1 cellular context compared by ENCODE assay signal in genomic region chr16:27663235-27663634, GRCh38.
TF ChIP-seq lines count a peak whose summit lies in the region.

No MANE protein-coding gene starts in this region.

TF ChIP-seq in HEK293, 187 proteins besides CTCF, POLR2A, EP300 and RAD21 (continued from another document):
- TF ChIP-seq ZBTB11 (tag by site-specific recombination; conservative IDR thresholded peaks at IDR 0.05; ENCODE audit: low read depth): peak; percentile 68
- peak; percentile 82 for TF ChIP-seq ZNF433 (tag by site-specific recombination; IDR thresholded peaks at IDR 0.05; ENCODE audit: low read depth)
- peak; percentile 65 for TF ChIP-seq ZBTB8A (tag by site-specific recombination; IDR thresholded peaks at IDR 0.05)
- TF ChIP-seq ZNF510 (tag by site-specific recombination; IDR thresholded peaks at IDR 0.05; ENCODE audit: insufficient replicate concordance): peak; percentile 73
- peak; percentile 77; the same call in 1 of the 2 replicates for TF ChIP-seq ZNF704 (tag by site-specific recombination; IDR thresholded peaks at IDR 0.05)
- TF ChIP-seq ZNF654 (tag by site-specific recombination; IDR thresholded peaks at IDR 0.05; ENCODE audit: low read depth): peak; percentile 33
- TF ChIP-seq ZNF518A (tag by site-specific recombination; conservative IDR thresholded peaks at IDR 0.05; ENCODE audit: low read depth): peak; percentile 79
- peak; percentile 66 for TF ChIP-seq ZNF555 (tag by site-specific recombination; conservative IDR thresholded peaks at IDR 0.05)
- peak; percentile 81; the same call in 1 of the 2 replicates for TF ChIP-seq ZNF394 (tag by site-specific recombination; IDR thresholded peaks at IDR 0.05; ENCODE audit: borderline replicate concordance)
- TF ChIP-seq RBAK (tag by site-specific recombination; IDR thresholded peaks at IDR 0.05): peak; percentile 72; the same call in 1 of the 2 replicates
- TF ChIP-seq REST (tag by site-specific recombination; IDR thresholded peaks at IDR 0.05): peak; percentile 59
- peak; percentile 91 for TF ChIP-seq ZNF140 (tag by site-specific recombination; IDR thresholded peaks at IDR 0.05)
- peak; percentile 24; the same call in 1 of the 2 replicates for TF ChIP-seq ZXDB (tag by site-specific recombination; IDR thresholded peaks at IDR 0.05)
- peak; percentile 72; the same call in 1 of the 2 replicates for TF ChIP-seq ZNF266 (tag by site-specific recombination; IDR thresholded peaks at IDR 0.05; ENCODE audit: low read depth)
- peak; percentile 71 for TF ChIP-seq ZNF426 (tag by site-specific recombination; IDR thresholded peaks at IDR 0.05)
- 0 out of 2 replicates have a peak, but pooled peaks have one; percentile 49 for TF ChIP-seq ZNF223 (tag by site-specific recombination; IDR thresholded peaks at IDR 0.05)
- TF ChIP-seq ZNF623 (tag by site-specific recombination; IDR thresholded peaks at IDR 0.05): peak; percentile 65
- TF ChIP-seq ZNF560 (tag by site-specific recombination; IDR thresholded peaks at IDR 0.05; ENCODE audit: borderline replicate concordance): 0 out of 2 replicates have a peak, but pooled peaks have one; percentile 35
- TF ChIP-seq ZNF202 (tag by site-specific recombination; IDR thresholded peaks at IDR 0.05; ENCODE audit: borderline replicate concordance): peak; percentile 99
